In the genomic region with DNA sequence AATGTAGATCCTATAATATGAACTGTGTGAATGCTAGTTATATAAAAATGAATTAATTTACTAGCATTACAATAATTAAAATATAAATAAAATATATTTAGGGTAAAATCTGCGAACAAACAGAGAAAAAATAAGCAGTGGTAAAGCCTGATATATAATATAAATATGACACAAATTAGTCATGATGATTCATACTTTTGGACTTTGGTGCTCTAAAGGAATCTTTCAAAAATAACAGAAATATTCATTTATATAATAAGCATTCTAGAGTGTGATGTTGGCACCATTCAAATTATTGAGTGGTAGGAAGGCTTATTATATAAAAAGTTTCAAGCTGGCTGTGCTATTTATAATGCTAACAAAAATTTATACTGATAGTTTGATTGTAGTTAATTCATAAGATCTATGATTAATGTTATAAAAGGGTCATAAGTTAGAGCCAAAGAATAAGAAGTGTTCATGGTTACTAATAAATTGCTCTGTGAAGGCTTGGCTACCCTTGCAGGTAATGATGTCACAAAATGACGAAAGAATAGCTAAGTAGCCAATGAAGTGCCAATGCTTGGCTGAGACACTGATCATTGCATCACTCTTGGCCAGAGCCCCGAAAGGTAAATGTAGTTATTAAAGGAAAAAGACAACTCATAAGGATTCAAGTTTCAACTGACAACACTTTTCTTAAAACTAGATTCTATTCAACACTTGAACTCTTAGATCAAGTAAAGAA, we compare ENCODE assay signal across 22 cellular contexts.
DNase-seq lines count a peak whose midpoint lies in the region; TF ChIP-seq lines count a peak whose summit lies in the region.
"Had no signal": no experiment of that assay in that cellular context is flagged by ENCODE, and none has a peak within 500 bp of the region (broad histone marks: within the 10 kb centered on the region; RNA-seq: fewer than 3 reads in every experiment).

No MANE protein-coding gene starts in this region.

- peak; percentile 6 for DNase-seq in HT1080 (ENCODE audit: low read depth)
- DNase-seq in amniotic epithelial cell (ENCODE audit: low read depth), result peak; percentile 12
- peak; percentile 28 for DNase-seq in fibroblast of pulmonary artery (ENCODE audit: low read depth)
- peak; percentile 35 for DNase-seq in skeletal muscle cell (ENCODE audit: low read depth)
- no peak for DNase-seq in dermis blood vessel endothelial cell
- no peak for DNase-seq in activated CD4-positive, alpha-beta T cell treated with anti-CD3 and anti-CD28 coated beads for 1 hour
- no peak for DNase-seq in activated CD4-positive, alpha-beta T cell treated with anti-CD3 and anti-CD28 coated beads, Interleukin-2, amount 10 ng/mL, durations not matched to agents 24 days and 14 days
- DNase-seq: activated CD4-positive, CD25-positive, alpha-beta regulatory T cell treated with anti-CD3 and anti-CD28 coated beads, Interleukin-2, amount 50 U/mL, for 72 hours; activated naive CD8-positive, alpha-beta T cell treated with anti-CD3 and anti-CD28 coated beads for 36 hours; CD4-positive, alpha-beta memory T cell; DMS53; GOT3; left cardiac atrium; naive thymus-derived CD8-positive, alpha-beta T cell; NCI-H2107; NCI-H510A; ovary; stimulated activated CD4-positive, alpha-beta T cell treated with anti-CD3 and anti-CD28 coated beads, Interleukin-2, amount 100 ng/mL, for 24 hours; stimulated activated naive CD4-positive, alpha-beta T cell; SW 1271; tibial artery had no signal

- no peaks in the 10 kb centered on the region for H3K9me3 Mint-ChIP-seq in activated CD4-positive, alpha-beta T cell treated with anti-CD3 and anti-CD28 coated beads, Interleukin-2, amount 10 ng/mL, durations not matched to agents 24 days and 14 days
- H3K9me3 Mint-ChIP-seq: activated T-helper 1 cell treated with anti-CD3 and anti-CD28 coated beads, Interleukin-12 subunit alpha, Interleukin-12 subunit beta, Interleukin-2, Interleukin-4 antibody, amounts not matched to agents 30 ng/mL and 10 ng/mL and 1 ng/mL, durations not matched to agents 14 hours and 24 hours and 36 hours had no signal

- H3K27me3 Mint-ChIP-seq in activated CD4-positive, alpha-beta T cell treated with anti-CD3 and anti-CD28 coated beads, Interleukin-2, amount 10 ng/mL, durations not matched to agents 24 days and 14 days, result no peaks in the 10 kb centered on the region
- H3K27me3 Mint-ChIP-seq: activated naive CD8-positive, alpha-beta T cell treated with anti-CD3 and anti-CD28 coated beads for 36 hours; CD4-positive, alpha-beta memory T cell; naive thymus-derived CD8-positive, alpha-beta T cell had no signal

- no peak overlapping the region for H3K27ac Mint-ChIP-seq in activated CD4-positive, alpha-beta T cell treated with anti-CD3 and anti-CD28 coated beads, Interleukin-2, amount 10 ng/mL, durations not matched to agents 24 days and 14 days
- H3K27ac Mint-ChIP-seq: activated naive CD8-positive, alpha-beta T cell treated with anti-CD3 and anti-CD28 coated beads for 36 hours; activated T-helper 1 cell treated with anti-CD3 and anti-CD28 coated beads, Interleukin-12 subunit alpha, Interleukin-12 subunit beta, Interleukin-2, Interleukin-4 antibody, amounts not matched to agents 30 ng/mL and 10 ng/mL and 1 ng/mL, durations not matched to agents 14 hours and 24 hours and 36 hours; CD4-positive, alpha-beta memory T cell; naive thymus-derived CD8-positive, alpha-beta T cell had no signal

- H3K4me1 Mint-ChIP-seq in activated CD4-positive, alpha-beta T cell treated with anti-CD3 and anti-CD28 coated beads, Interleukin-2, amount 10 ng/mL, durations not matched to agents 24 days and 14 days, result no peaks in the 10 kb centered on the region
- H3K4me1 Mint-ChIP-seq: activated naive CD8-positive, alpha-beta T cell treated with anti-CD3 and anti-CD28 coated beads for 36 hours; CD4-positive, alpha-beta memory T cell had no signal

- H3K36me3 Mint-ChIP-seq in activated CD4-positive, alpha-beta T cell treated with anti-CD3 and anti-CD28 coated beads, Interleukin-2, amount 10 ng/mL, durations not matched to agents 24 days and 14 days (ENCODE audit: low read depth), result no peaks in the 10 kb centered on the region
- H3K36me3 Mint-ChIP-seq: activated naive CD8-positive, alpha-beta T cell treated with anti-CD3 and anti-CD28 coated beads for 36 hours; CD4-positive, alpha-beta memory T cell; naive thymus-derived CD8-positive, alpha-beta T cell had no signal

- intact Hi-C loops in activated CD4-positive, alpha-beta T cell treated with anti-CD3 and anti-CD28 coated beads, Interleukin-2, amount 10 ng/mL, durations not matched to agents 24 days and 14 days (cut with micrococcal nuclease), result no loop called here

- TF ChIP-seq CTCF in fibroblast of pulmonary artery (IDR thresholded peaks at IDR 0.05; ENCODE audit: low read length, missing control alignments), result no peak

- no peak overlapping the region for H3K4me3 Mint-ChIP-seq in activated CD4-positive, alpha-beta T cell treated with anti-CD3 and anti-CD28 coated beads, Interleukin-2, amount 10 ng/mL, durations not matched to agents 24 days and 14 days
- H3K4me3 Mint-ChIP-seq: activated naive CD8-positive, alpha-beta T cell treated with anti-CD3 and anti-CD28 coated beads for 36 hours; activated T-helper 1 cell treated with anti-CD3 and anti-CD28 coated beads, Interleukin-12 subunit alpha, Interleukin-12 subunit beta, Interleukin-2, Interleukin-4 antibody, amounts not matched to agents 30 ng/mL and 10 ng/mL and 1 ng/mL, durations not matched to agents 14 hours and 24 hours and 36 hours; naive thymus-derived CD8-positive, alpha-beta T cell had no signal

- H3K4me3 ChIP-seq in fibroblast of pulmonary artery (replicated peaks; ENCODE audit: low read depth, low read length) (no peak overlapping the region), skeletal muscle cell (ENCODE audit: low read depth, low read length) (no peak overlapping the region)
- H3K4me3 ChIP-seq: ovary, tibial artery had no signal

Comparison
In these comparisons a context has a peak if more than half of its experiments do, and no peak if none do; other contexts are left out.
1. DNase-seq: peak in HT1080 (single experiment), amniotic epithelial cell (single experiment), fibroblast of pulmonary artery (single experiment) and skeletal muscle cell (single experiment); none in dermis blood vessel endothelial cell (single experiment), activated CD4-positive, alpha-beta T cell treated with anti-CD3 and anti-CD28 coated beads for 1 hour (single experiment) and activated CD4-positive, alpha-beta T cell treated with anti-CD3 and anti-CD28 coated beads, Interleukin-2, amount 10 ng/mL, durations not matched to agents 24 days and 14 days (single experiment).